ENCODE assay signal across 9 cellular contexts in genomic region chr1:43067856-43068751, GRCh38.
DNase-seq lines count a peak whose midpoint lies in the region; ATAC-seq and TF ChIP-seq lines count a peak whose summit lies in the region.
"Had no signal": no experiment of that assay in that cellular context is flagged by ENCODE, and none has a peak within 500 bp of the region (broad histone marks: within the 10 kb centered on the region; RNA-seq: fewer than 3 reads in every experiment).

No MANE protein-coding gene starts in this region.

- peak overlapping the region; percentile 65 for H2BK15ac ChIP-seq in mesenchymal stem cell (ENCODE audit: low read depth, poor library complexity, severe bottlenecking)

- no peak for ATAC-seq in central memory CD8-positive, alpha-beta T cell (replicated peaks; ENCODE audit: extremely low read depth, poor library complexity, severe bottlenecking)
- ATAC-seq in HG03521 (IDR thresholded peaks at IDR 0.05; ENCODE audit: unreplicated experiment): no peak
- ATAC-seq: HCT116 had no signal

- 52% methylated on average over 58 of the region's 64 CpGs for WGBS in mesenchymal stem cell

- no peak for DNase-seq in central memory CD8-positive, alpha-beta T cell (ENCODE audit: low spot score in 2 of 2)
- DNase-seq in mesenchymal stem cell (no peak), Karpas-422 (no peak), NOMO-1 (lab: John Stamatoyannopoulos, UW; ENCODE audit: unreplicated experiment in 2 of 2) (no peak), mesenteric fat pad (ENCODE audit: low spot score) (no peak)

- peaks cover 40% of the 10 kb centered on the region for H3K4me1 ChIP-seq in BLaER1
- peaks cover 30% of the 10 kb centered on the region for H3K4me1 ChIP-seq in mesenchymal stem cell (ENCODE audit: control insufficient read depth, insufficient read depth, low read depth, low read length)
- 0 out of 2 replicates have a peak, but pooled peaks cover 4% of the 10 kb centered on the region for H3K4me1 ChIP-seq in Karpas-422 (ENCODE audit: low read length)

- no peak overlapping the region for H3K27ac Mint-ChIP-seq in central memory CD8-positive, alpha-beta T cell (ENCODE audit: low read depth)

- H3K4me1 Mint-ChIP-seq in central memory CD8-positive, alpha-beta T cell: no peaks in the 10 kb centered on the region

- H4K91ac ChIP-seq in mesenchymal stem cell (ENCODE audit: low read length): peak overlapping the region; percentile 63

- TF ChIP-seq EP300 in Ishikawa (IDR thresholded peaks at IDR 0.05; ENCODE audit: borderline replicate concordance): peak; percentile 43

- H3K27me3 ChIP-seq in BLaER1 (peaks cover 6% of the 10 kb centered on the region; the same call in 1 of the 2 replicates), mesenchymal stem cell (ENCODE audit: control insufficient read depth in 1 of 2, insufficient read depth in 1 of 2, low read length in 2 of 2) (peaks cover 0 to 43% of the 10 kb centered on the region in 2 experiments), Karpas-422 (ENCODE audit: low read length) (no peaks in the 10 kb centered on the region)

- H2BK12ac ChIP-seq in mesenchymal stem cell (ENCODE audit: low read length in 2 of 2): peak overlapping the region in 1 of 2 experiments; percentile 45

- no peaks in the 10 kb centered on the region for H3K9me3 Mint-ChIP-seq in central memory CD8-positive, alpha-beta T cell

- peak overlapping the region; percentile 88 for H4K8ac ChIP-seq in mesenchymal stem cell (ENCODE audit: low read length)

- H3K9ac ChIP-seq in BLaER1 (0 out of 2 replicates have a peak overlapping the region, but pooled peaks have one; percentile 34), mesenchymal stem cell (ENCODE audit: low read length) (peak overlapping the region; percentile 54), Karpas-422 (ENCODE audit: low read length) (no peak overlapping the region)

- H3K18ac ChIP-seq in mesenchymal stem cell (ENCODE audit: low read depth in 1 of 2, low read length in 2 of 2): peak overlapping the region; percentile 67 to 73

- H4K20me1 ChIP-seq in BLaER1 (no peaks in the 10 kb centered on the region), Karpas-422 (ENCODE audit: insufficient read depth, low read depth, low read length) (no peaks in the 10 kb centered on the region)

- H3K79me1 ChIP-seq in mesenchymal stem cell (replicated peaks; ENCODE audit: low read length, poor library complexity, severe bottlenecking): no peaks in the 10 kb centered on the region

- no peak overlapping the region for H3K23ac ChIP-seq in mesenchymal stem cell (ENCODE audit: low read length in 2 of 2)

- no peak for TF ChIP-seq RAD21 in Ishikawa (IDR thresholded peaks at IDR 0.05; ENCODE audit: low read depth)

- H3K4me3 ChIP-seq in BLaER1 (peak overlapping the region; percentile 37; the same call in 1 of the 2 replicates), mesenchymal stem cell (ENCODE audit: insufficient read depth in 1 of 2, low read depth in 1 of 2, low read length in 2 of 2) (peak overlapping the region in 1 of 2 experiments; percentile 70), Karpas-422 (ENCODE audit: low read length) (no peak overlapping the region)

- H3K36me3 ChIP-seq in BLaER1: no peaks in the 10 kb centered on the region
- H3K36me3 ChIP-seq in mesenchymal stem cell (ENCODE audit: control insufficient read depth in 1 of 2, insufficient read depth in 2 of 2, low read depth in 1 of 2, low read length in 2 of 2): no peaks in the 10 kb centered on the region
- no peaks in the 10 kb centered on the region for H3K36me3 ChIP-seq in Karpas-422 (ENCODE audit: insufficient read depth, low read length)

- H2AFZ ChIP-seq in mesenchymal stem cell (ENCODE audit: low read depth, low read length) (peak overlapping the region; percentile 32), Karpas-422 (ENCODE audit: low read length) (no peak overlapping the region)

- H3K79me2 ChIP-seq in Karpas-422 (ENCODE audit: low read length): no peaks in the 10 kb centered on the region

- no peak overlapping the region; the same call in 1 of the 2 replicates for H3K27ac ChIP-seq in BLaER1
- H3K27ac ChIP-seq in mesenchymal stem cell (ENCODE audit: low read length, poor library complexity, severe bottlenecking): no peak overlapping the region
- H3K27ac ChIP-seq in Karpas-422 (ENCODE audit: low read length): no peak overlapping the region

- H2AK5ac ChIP-seq in mesenchymal stem cell (ENCODE audit: low read length, severe bottlenecking): peak overlapping the region; percentile 5

- peak overlapping the region; percentile 32 to 46 for H3K4ac ChIP-seq in mesenchymal stem cell (ENCODE audit: low read depth in 1 of 2, low read length in 2 of 2)

- H3K9me3 ChIP-seq in BLaER1 (no peaks in the 10 kb centered on the region), mesenchymal stem cell (ENCODE audit: control insufficient read depth, low read length) (no peaks in the 10 kb centered on the region), Karpas-422 (ENCODE audit: low read length) (no peaks in the 10 kb centered on the region)

- no peak overlapping the region for H3K14ac ChIP-seq in mesenchymal stem cell (ENCODE audit: low read length in 2 of 2)

- no peaks in the 10 kb centered on the region for H3K27me3 Mint-ChIP-seq in central memory CD8-positive, alpha-beta T cell

- no peak overlapping the region for H2BK120ac ChIP-seq in mesenchymal stem cell (ENCODE audit: low read depth, low read length)

- peak overlapping the region; percentile 57 for H3K4me3 Mint-ChIP-seq in central memory CD8-positive, alpha-beta T cell

- no peak overlapping the region for H2BK5ac ChIP-seq in mesenchymal stem cell (ENCODE audit: low read depth, low read length, poor library complexity, severe bottlenecking)

- no peaks in the 10 kb centered on the region for H3K9me2 ChIP-seq in Karpas-422 (replicated peaks; ENCODE audit: insufficient read depth, low read length)

- H3K36me3 Mint-ChIP-seq in central memory CD8-positive, alpha-beta T cell (ENCODE audit: insufficient read depth): peaks cover 4% of the 10 kb centered on the region

- H3K4me2 ChIP-seq in BLaER1 (peak overlapping the region; percentile 84), mesenchymal stem cell (ENCODE audit: low read length, poor library complexity, severe bottlenecking) (no peak overlapping the region), Karpas-422 (ENCODE audit: low read depth, low read length, poor library complexity, severe bottlenecking) (no peak overlapping the region)

TF ChIP-seq in Ishikawa, 13 proteins besides CTCF, POLR2A, EP300 and RAD21:
- peak; percentile 85 for TF ChIP-seq ZBTB7A (IDR thresholded peaks at IDR 0.05; ENCODE audit: low read depth)
- no peak for TF ChIP-seq CEBPB (IDR thresholded peaks at IDR 0.05)
- TF ChIP-seq TCF12 (IDR thresholded peaks at IDR 0.05; ENCODE audit: low read depth): no peak
- TF ChIP-seq NFIC (IDR thresholded peaks at IDR 0.05): peak; percentile 75; the same call in 1 of the 2 replicates
- peak; percentile 72 for TF ChIP-seq EGR1 (IDR thresholded peaks at IDR 0.05)
